ENCODE assay signal across 14 cellular contexts in genomic region chr2:68379184-68379708, GRCh38. TPM values are rescaled to one million over a fixed set of nuclear protein-coding genes. Genes with fewer than 3 reads are reported as not detected.
DNase-seq lines count a peak whose midpoint lies in the region; ATAC-seq and TF ChIP-seq lines count a peak whose summit lies in the region.
"Had no signal": no experiment of that assay in that cellular context is flagged by ENCODE, and none has a peak within 500 bp of the region (broad histone marks: within the 10 kb centered on the region; RNA-seq: fewer than 3 reads in every experiment).

No MANE protein-coding gene starts in this region.

- H3K27ac ChIP-seq in coronary artery = no peak overlapping the region
- H3K27ac ChIP-seq: 22Rv1, stomach had no signal

- no peaks in the 10 kb centered on the region for H3K9me3 ChIP-seq in mucosa of descending colon
- H3K9me3 ChIP-seq: stomach had no signal

- in situ Hi-C loops in KBM-7 (cut with MboI; ENCODE audit: low pct_unique_long_range_greater_than_20kb, low sequenced_read_pairs) = no loop called here

- peaks cover 47% of the 10 kb centered on the region for H3K27me3 Mint-ChIP-seq in HFFc6 (ENCODE audit: insufficient read depth)

- DNase-seq in NK-92 treated with Interleukin-12 subunit alpha and Interleukin-12 subunit beta, amount 100 ng/mL, for 24 hours (lab: John Stamatoyannopoulos, UW) = peak; percentile 28
- DNase-seq in NK-92 (lab: John Stamatoyannopoulos, UW; ENCODE audit: unreplicated experiment) = no peak
- peak; percentile 46 for DNase-seq in GM20000 (ENCODE audit: low spot score)
- DNase-seq in Jurkat, Clone E6-1 (ENCODE audit: low read depth, low spot score) = peak; percentile 58
- DNase-seq in mucosa of descending colon = no peak
- no peak for DNase-seq in coronary artery (ENCODE audit: low spot score)
- no peak for DNase-seq in HFFc6
- no peak for DNase-seq in KBM-7
- DNase-seq: DMS153, erythroblast, NCI-H2029 treated with DMSO at 0.1 percent for 48 hours, stomach had no signal

- no peaks in the 10 kb centered on the region for H3K9me3 Mint-ChIP-seq in HFFc6
- H3K9me3 Mint-ChIP-seq: nephron had no signal

- no peaks in the 10 kb centered on the region for H3K36me3 Mint-ChIP-seq in HFFc6 (ENCODE audit: low read depth)

- H3K36me3 ChIP-seq in mucosa of descending colon (ENCODE audit: low read depth) = no peaks in the 10 kb centered on the region

- no peaks in the 10 kb centered on the region for H3K4me1 Mint-ChIP-seq in HFFc6 (ENCODE audit: low read depth)
- H3K4me1 Mint-ChIP-seq: nephron had no signal

- no peaks in the 10 kb centered on the region for H3K4me1 ChIP-seq in mucosa of descending colon (ENCODE audit: low read depth)

- H3K27ac Mint-ChIP-seq in HFFc6 = no peak overlapping the region
- H3K27ac Mint-ChIP-seq: nephron had no signal

- ATAC-seq in mucosa of descending colon = peak; percentile 14

- intact Hi-C loops in mucosa of descending colon (cut with DNase I, micrococcal nuclease) = loop anchor here in 1 of 2 donors (10.0 kb wide), 1 partner anchor 46 kb away; no protein-coding TSS in a partner anchor

- no peak overlapping the region for H3K4me3 Mint-ChIP-seq in HFFc6
- H3K4me3 Mint-ChIP-seq: nephron had no signal

- H3K4me3 ChIP-seq in Jurkat, Clone E6-1 (ENCODE audit: low read length) = no peak overlapping the region
- H3K4me3 ChIP-seq in mucosa of descending colon = no peak overlapping the region
- no peak overlapping the region for H3K4me3 ChIP-seq in coronary artery
- H3K4me3 ChIP-seq: stomach had no signal

- no peak for TF ChIP-seq CTCF in GM20000 (IDR thresholded peaks at IDR 0.05; ENCODE audit: extremely low read depth, missing control alignments)
- no peak for TF ChIP-seq CTCF in mucosa of descending colon (IDR thresholded peaks at IDR 0.05)
- no peak for TF ChIP-seq CTCF in coronary artery (IDR thresholded peaks at IDR 0.05)
- TF ChIP-seq CTCF in HFFc6 (IDR thresholded peaks at IDR 0.05) = no peak

RNA-seq across cellular contexts. Expression of gene PLEK, which starts 14.2 kb away (rescaled TPM):
- polyA plus RNA-seq in Jurkat, Clone E6-1 (2012; ENCODE audit: insufficient read depth, insufficient read length) = 0.70 TPM
- 10 to 100 TPM in 2 of 3 donors, 1 to 10 TPM in 1; 4.8 to 16.0 (median 13.8) TPM for total RNA-seq in mucosa of descending colon
- total RNA-seq in HFFc6 (2021; fragmentation: NEBNext Ultra II Directional; extraction: Animal tissue kit (Norgen Biotek cat#: 25700)) = not detected

RNA-seq across cellular contexts. Expression of gene CNRIP1, which starts 59.5 kb away (rescaled TPM):
- not detected for polyA plus RNA-seq in Jurkat, Clone E6-1 (2012; ENCODE audit: insufficient read depth, insufficient read length)
- 10 to 100 TPM in 1 of 3 donors, 1 to 10 TPM in 2; 4.1 to 20.0 (median 6.2) TPM for total RNA-seq in mucosa of descending colon
- 10 to 100 TPM; 33.6 to 53.8 (median 47.2) TPM for total RNA-seq in HFFc6 (2021; fragmentation: NEBNext Ultra II Directional; extraction: Animal tissue kit (Norgen Biotek cat#: 25700))

Comparison
In these comparisons a context has a peak if more than half of its experiments do, and no peak if none do; other contexts are left out.
1. DNase-seq: peak in NK-92 treated with Interleukin-12 subunit alpha and Interleukin-12 subunit beta, amount 100 ng/mL, for 24 hours (single experiment), GM20000 (single experiment) and Jurkat, Clone E6-1 (single experiment); none in NK-92 (single experiment), mucosa of descending colon (0 of 3), coronary artery (single experiment), HFFc6 (single experiment) and KBM-7 (single experiment).
2. RNA of gene PLEK, which starts 14.2 kb away (total RNA-seq): 4.8 to 16.0 TPM in mucosa of descending colon; not detected in HFFc6; every median in the first group is over 4 times any median in the second.